In genomic region chr6:85594197-85594930, GRCh38 we compare ENCODE assay signal across 8 cellular contexts. TPM values are rescaled to one million over a fixed set of nuclear protein-coding genes. Genes with fewer than 3 reads are reported as not detected.
DNase-seq lines count a peak whose midpoint lies in the region; ATAC-seq, FAIRE-seq and TF ChIP-seq lines count a peak whose summit lies in the region.

No MANE protein-coding gene starts in this region.

- WGBS in gastroesophageal sphincter (ENCODE audit: low coverage in 1 of 2), 2 donors, result 1 to 2% methylated on average over 6 to 14 of the region's 35 CpGs

- no peaks in the 10 kb centered on the region for H3K9me3 ChIP-seq in gastroesophageal sphincter

- no peak for TF ChIP-seq CTCF in gastroesophageal sphincter (IDR thresholded peaks at IDR 0.05)

- H3K27me3 Mint-ChIP-seq in activated T-cell treated with anti-CD3 and anti-CD28 coated beads, Interleukin-2, amount 50 U/mL, for 4 hours (ENCODE audit: low read depth), result no peaks in the 10 kb centered on the region

- no peaks in the 10 kb centered on the region for H3K36me3 ChIP-seq in gastroesophageal sphincter

- peak; percentile 20 for DNase-seq in DMS153 (lab: John Stamatoyannopoulos, UW)
- DNase-seq in DMS153 treated with DMSO at 0.1 percent for 48 hours (lab: John Stamatoyannopoulos, UW; ENCODE audit: unreplicated experiment), result no peak
- DNase-seq in NCI-H2171 treated with DMSO at 0.1 percent for 48 hours (lab: John Stamatoyannopoulos, UW), result peak; percentile 57
- peak; percentile 28 for DNase-seq in activated T-cell treated with anti-CD3 and anti-CD28 coated beads, Interleukin-2, amount 50 U/mL, for 4 hours
- DNase-seq in renal cortical epithelial cell (ENCODE audit: low read depth), result peak; percentile 19
- DNase-seq in HTR-8/SVneo (ENCODE audit: insufficient read length, low spot score), result no peak

- no peak for TF ChIP-seq POLR2A in gastroesophageal sphincter (IDR thresholded peaks at IDR 0.05)

- H3K9me3 Mint-ChIP-seq in activated T-cell treated with anti-CD3 and anti-CD28 coated beads, Interleukin-2, amount 50 U/mL, for 4 hours, result no peaks in the 10 kb centered on the region

- FAIRE-seq in HTR-8/SVneo (lab: Jason Lieb, UNC), result no peak

- peaks cover 0 to 29% (median 15%) of the 10 kb centered on the region in 3 donors for H3K4me1 ChIP-seq in gastroesophageal sphincter

- peaks cover 39% of the 10 kb centered on the region for H3K4me1 Mint-ChIP-seq in activated T-cell treated with anti-CD3 and anti-CD28 coated beads, Interleukin-2, amount 50 U/mL, for 4 hours (ENCODE audit: low read depth)

- peaks cover 5% of the 10 kb centered on the region for H3K36me3 Mint-ChIP-seq in activated T-cell treated with anti-CD3 and anti-CD28 coated beads, Interleukin-2, amount 50 U/mL, for 4 hours (ENCODE audit: insufficient read depth)

- no peaks in the 10 kb centered on the region for H3K27me3 ChIP-seq in gastroesophageal sphincter

- peak overlapping the region; percentile 64 to 98 (median 96) for H3K27ac ChIP-seq in gastroesophageal sphincter

- H3K4me3 Mint-ChIP-seq in activated T-cell treated with anti-CD3 and anti-CD28 coated beads, Interleukin-2, amount 50 U/mL, for 4 hours, result peak overlapping the region; percentile 92

- TF ChIP-seq EP300 in gastroesophageal sphincter (IDR thresholded peaks at IDR 0.05), result no peak

- ATAC-seq in HG02678 (IDR thresholded peaks at IDR 0.05; ENCODE audit: unreplicated experiment) (peak; percentile 5), gastroesophageal sphincter (peak; percentile 13)
- peak; percentile 43 to 54 for ATAC-seq in activated T-cell treated with anti-CD3 and anti-CD28 coated beads, Interleukin-2, amount 50 U/mL, for 4 hours

- H3K4me3 ChIP-seq in gastroesophageal sphincter, result peak overlapping the region; percentile 72

RNA-seq across cellular contexts. Expression of gene SNX14, which starts 0.7 kb away (rescaled TPM):
- 10 to 100 TPM; 21.1 to 30.2 (median 25.7) TPM for total RNA-seq in activated T-cell treated with anti-CD3 and anti-CD28 coated beads, Interleukin-2, amount 50 U/mL, for 4 hours
- 100 to 1,000 TPM in 1 of 4 donors, 10 to 100 TPM in 3; 28.7 to 105 (median 48.8) TPM for total RNA-seq in gastroesophageal sphincter
- 179 and 213 TPM in 2 replicates for total RNA-seq in renal cortical epithelial cell

RNA-seq across cellular contexts. Expression of gene SYNCRIP, which starts 48.3 kb away (rescaled TPM):
- total RNA-seq in activated T-cell treated with anti-CD3 and anti-CD28 coated beads, Interleukin-2, amount 50 U/mL, for 4 hours, result 100 to 1,000 TPM; 248 to 285 (median 283) TPM
- total RNA-seq in gastroesophageal sphincter (100 to 1,000 TPM in 2 of 4 donors, 10 to 100 TPM in 2; 78.4 to 105 (median 97.9) TPM), renal cortical epithelial cell (79.4 and 138 TPM in 2 replicates)

Comparison
In these comparisons a context has a peak if more than half of its experiments do, and no peak if none do; other contexts are left out.
1. DNase-seq: peak in DMS153 (single experiment), NCI-H2171 treated with DMSO at 0.1 percent for 48 hours (single experiment), activated T-cell treated with anti-CD3 and anti-CD28 coated beads, Interleukin-2, amount 50 U/mL, for 4 hours (single experiment) and renal cortical epithelial cell (single experiment); none in DMS153 treated with DMSO at 0.1 percent for 48 hours (single experiment) and HTR-8/SVneo (single experiment).
2. Peak in every context shown above with its lines, with median percentiles within 50 percentile points of each other: ATAC-seq.